10 cellular contexts compared by ENCODE assay signal in genomic region chr2:156430236-156430977, GRCh38. TPM values are rescaled to one million over a fixed set of nuclear protein-coding genes. Genes with fewer than 3 reads are reported as not detected.
A peak's percentile ranks its signal among the peaks of the same experiment; 100 is the strongest.
DNase-seq lines count a peak whose midpoint lies in the region; ATAC-seq and TF ChIP-seq lines count a peak whose summit lies in the region.
"Had no signal": no experiment of that assay in that cellular context is flagged by ENCODE, and none has a peak within 500 bp of the region (broad histone marks: within the 10 kb centered on the region; RNA-seq: fewer than 3 reads in every experiment).

No MANE protein-coding gene starts in this region.

- H3K27me3 ChIP-seq in psoas muscle (ENCODE audit: insufficient read depth in 3 of 3, low read length in 2 of 3): no peaks in the 10 kb centered on the region

- CTCF ChIA-PET in activated CD4-positive, alpha-beta memory T cell treated with anti-CD3 and anti-CD28 coated beads, Interleukin-2, amount 10 ng/mL, durations not matched to agents 7 days and 5 days (lab: Charles Lee): interaction anchor here (0.6 kb wide), 2 partner anchors 53 to 111 kb away, joined by 3 read pairs; no protein-coding TSS in a partner anchor

- peak overlapping the region; percentile 100 for H3K27ac ChIP-seq in psoas muscle
- H3K27ac ChIP-seq: WERI-Rb-1 had no signal

- H3K9me3 Mint-ChIP-seq in activated CD4-positive, alpha-beta memory T cell treated with anti-CD3 and anti-CD28 coated beads, Interleukin-2, amount 10 ng/mL, durations not matched to agents 7 days and 5 days: no peaks in the 10 kb centered on the region
- no peaks in the 10 kb centered on the region for H3K9me3 Mint-ChIP-seq in immature natural killer cell

- POLR2A ChIA-PET in activated CD4-positive, alpha-beta memory T cell treated with anti-CD3 and anti-CD28 coated beads, Interleukin-2, amount 10 ng/mL, durations not matched to agents 7 days and 5 days (lab: Charles Lee): interaction anchor here (1.1 to 2.5 kb wide), 2 partner anchors 88 to 89 kb away, joined by 4 to 6 read pairs; no protein-coding TSS in a partner anchor

- no peak for TF ChIP-seq CTCF in psoas muscle (IDR thresholded peaks at IDR 0.05)

- H3K27ac Mint-ChIP-seq in activated CD4-positive, alpha-beta memory T cell treated with anti-CD3 and anti-CD28 coated beads, Interleukin-2, amount 10 ng/mL, durations not matched to agents 7 days and 5 days: peak overlapping the region; percentile 24
- no peak overlapping the region for H3K27ac Mint-ChIP-seq in immature natural killer cell

- no peaks in the 10 kb centered on the region for H3K36me3 Mint-ChIP-seq in activated CD4-positive, alpha-beta memory T cell treated with anti-CD3 and anti-CD28 coated beads, Interleukin-2, amount 10 ng/mL, durations not matched to agents 7 days and 5 days (ENCODE audit: low read depth)
- no peaks in the 10 kb centered on the region for H3K36me3 Mint-ChIP-seq in immature natural killer cell

- 57 to 87% (median 79%) methylated on average over 2 of the region's 2 CpGs for WGBS in psoas muscle, 3 donors

- H3K9me3 ChIP-seq in psoas muscle: no peaks in the 10 kb centered on the region

- peak overlapping the region; percentile 27 for H3K4me3 ChIP-seq in psoas muscle

- peaks cover 42% of the 10 kb centered on the region for H3K4me1 ChIP-seq in psoas muscle

- no peaks in the 10 kb centered on the region for H3K27me3 Mint-ChIP-seq in activated CD4-positive, alpha-beta memory T cell treated with anti-CD3 and anti-CD28 coated beads, Interleukin-2, amount 10 ng/mL, durations not matched to agents 7 days and 5 days
- peaks cover 0 to 6% (median 2%) of the 10 kb centered on the region in 3 donors for H3K27me3 Mint-ChIP-seq in immature natural killer cell (ENCODE audit: low read depth in 3 of 3)

- peaks cover 17% of the 10 kb centered on the region for H3K4me1 Mint-ChIP-seq in activated CD4-positive, alpha-beta memory T cell treated with anti-CD3 and anti-CD28 coated beads, Interleukin-2, amount 10 ng/mL, durations not matched to agents 7 days and 5 days
- H3K4me1 Mint-ChIP-seq in immature natural killer cell: no peaks in the 10 kb centered on the region

- H3K4me3 Mint-ChIP-seq in activated CD4-positive, alpha-beta memory T cell treated with anti-CD3 and anti-CD28 coated beads, Interleukin-2, amount 10 ng/mL, durations not matched to agents 7 days and 5 days: no peak overlapping the region
- no peak overlapping the region for H3K4me3 Mint-ChIP-seq in immature natural killer cell

- H3K36me3 ChIP-seq in psoas muscle (ENCODE audit: insufficient read depth in 1 of 2, low read depth in 1 of 2): no peaks in the 10 kb centered on the region
- H3K36me3 ChIP-seq: WERI-Rb-1 had no signal

- no peak for DNase-seq in activated CD4-positive, alpha-beta memory T cell treated with anti-CD3 and anti-CD28 coated beads, Interleukin-2, amount 10 ng/mL, durations not matched to agents 7 days and 5 days
- DNase-seq in psoas muscle (no peak), immature natural killer cell (no peak), HCEC 1CT (no peak), epidermal melanocyte (ENCODE audit: insufficient read length, low spot score) (no peak)
- DNase-seq: NCI-H1105, WERI-Rb-1 had no signal

- intact Hi-C loops in psoas muscle (cut with DNase I): no loop called here

- ATAC-seq in GM19328 (IDR thresholded peaks at IDR 0.05; ENCODE audit: unreplicated experiment) (peak; percentile 24), HG02885 (IDR thresholded peaks at IDR 0.05; ENCODE audit: poor library complexity, unreplicated experiment) (peak; percentile 29), psoas muscle (peak in 3 of 4 donors; percentile 29 to 40 (median 29)), HG02970 (IDR thresholded peaks at IDR 0.05; ENCODE audit: low FRiP score, unreplicated experiment) (no peak)

RNA-seq across cellular contexts. Expression of gene GPD2, which starts 5.8 kb away (rescaled TPM):
- 10 to 100 TPM; 20.5 to 27.3 TPM for total RNA-seq in activated CD4-positive, alpha-beta memory T cell treated with anti-CD3 and anti-CD28 coated beads, Interleukin-2, amount 10 ng/mL, durations not matched to agents 7 days and 5 days
- 10 to 100 TPM; 16.3 to 86.6 (median 35.8) TPM for total RNA-seq in psoas muscle
- polyA plus RNA-seq in psoas muscle: 10 to 100 TPM in 1 of 3 donors, 1 to 10 TPM in 2; 6.3 to 24.0 (median 8.6) TPM
- 10 to 100 TPM in 1 of 3 donors, 1 to 10 TPM in 2; 5.6 to 13.3 (median 6.5) TPM for polyA plus RNA-seq in immature natural killer cell
